ENCODE assay signal across 1 cellular context in the genomic region with DNA sequence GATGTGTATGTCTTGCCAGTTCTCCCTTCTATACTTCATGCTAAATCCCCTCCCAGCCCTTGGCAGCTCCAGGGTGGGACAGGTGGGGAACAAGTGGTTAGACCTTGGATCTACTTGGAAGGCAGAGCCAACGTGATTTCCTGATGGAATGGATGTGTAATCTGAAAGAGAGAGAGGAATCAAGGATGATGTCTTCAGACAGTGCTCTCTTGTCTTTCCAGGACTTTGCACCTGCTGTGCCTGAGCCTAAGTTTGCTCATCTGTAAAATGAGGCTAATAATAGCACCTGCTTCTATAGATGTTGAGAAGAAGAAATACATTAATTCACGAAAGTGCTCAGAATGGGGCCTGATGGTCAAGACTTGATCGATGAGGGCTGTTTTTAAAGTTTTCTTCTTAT.
TF ChIP-seq lines count a peak whose summit lies in the region.

No MANE protein-coding gene starts in this region.

TF ChIP-seq in SK-N-SH treated with all-trans-retinoic acid at 6 μM for 48 hours, 23 proteins besides CTCF, POLR2A, EP300 and RAD21 (continued from another document):
- TF ChIP-seq ZNF8 (CRISPR knock-in tag; IDR thresholded peaks at IDR 0.05), result no peak
- no peak for TF ChIP-seq ESRRG (CRISPR knock-in tag; IDR thresholded peaks at IDR 0.05)
- TF ChIP-seq ARNTL (CRISPR knock-in tag; IDR thresholded peaks at IDR 0.05; ENCODE audit: borderline replicate concordance, low read depth), result no peak
- TF ChIP-seq OSR1 (CRISPR knock-in tag; IDR thresholded peaks at IDR 0.05), result no peak
- no peak for TF ChIP-seq SNAI2 (CRISPR knock-in tag; IDR thresholded peaks at IDR 0.05)
- no peak for TF ChIP-seq RARB (CRISPR knock-in tag; IDR thresholded peaks at IDR 0.05)
- no peak for TF ChIP-seq BACH2 (CRISPR knock-in tag; IDR thresholded peaks at IDR 0.05; ENCODE audit: borderline replicate concordance)
